Comparison of ENCODE assay signal across 1 cellular context in genomic region chr2:162318280-162319222, GRCh38.
TF ChIP-seq lines count a peak whose summit lies in the region.

IFIH1 (minus strand) TSS chr2:162318684; CDS start chr2:162318307, 377 bp downstream.

TF ChIP-seq in HepG2, 621 proteins besides CTCF, POLR2A, EP300 and RAD21 (continued from another document):
- TF ChIP-seq MAZ (IDR thresholded peaks at IDR 0.05; ENCODE audit: borderline replicate concordance, low read depth, low read length) (no peak), MAZ (CRISPR knock-in tag; IDR thresholded peaks at IDR 0.05; ENCODE audit: low read depth) (0 out of 2 replicates have a peak, but pooled peaks have one; percentile 15), ZNF777 (CRISPR knock-in tag; IDR thresholded peaks at IDR 0.05) (no peak), RFXAP (CRISPR knock-in tag; IDR thresholded peaks at IDR 0.05; ENCODE audit: borderline replicate concordance) (no peak), IKZF1 (IDR thresholded peaks at IDR 0.05) (no peak), ZNF644 (CRISPR knock-in tag; IDR thresholded peaks at IDR 0.05; ENCODE audit: low read depth) (no peak), SRF (IDR thresholded peaks at IDR 0.05; ENCODE audit: low read depth, low read length) (no peak), ZNF33A (CRISPR knock-in tag; IDR thresholded peaks at IDR 0.05; ENCODE audit: borderline replicate concordance) (no peak), ELF3 (CRISPR knock-in tag; IDR thresholded peaks at IDR 0.05) (no peak), ZNF562 (CRISPR knock-in tag; IDR thresholded peaks at IDR 0.05; ENCODE audit: borderline replicate concordance) (no peak), CBX5 (CRISPR knock-in tag; IDR thresholded peaks at IDR 0.05; ENCODE audit: borderline replicate concordance) (no peak), CREM (IDR thresholded peaks at IDR 0.05) (no peak), CREM (CRISPR knock-in tag; IDR thresholded peaks at IDR 0.05) (no peak), ZNF772 (CRISPR knock-in tag; IDR thresholded peaks at IDR 0.05) (0 out of 2 replicates have a peak, but pooled peaks have one; percentile 66), KLF12 (CRISPR knock-in tag; IDR thresholded peaks at IDR 0.05; ENCODE audit: borderline replicate concordance) (no peak), ZMYM3 (CRISPR knock-in tag; IDR thresholded peaks at IDR 0.05) (0 out of 2 replicates have a peak, but pooled peaks have one; percentile 46), ZNF614 (CRISPR knock-in tag; IDR thresholded peaks at IDR 0.05; ENCODE audit: borderline replicate concordance) (0 out of 2 replicates have a peak, but pooled peaks have one; percentile 23), PITX1 (CRISPR knock-in tag; IDR thresholded peaks at IDR 0.05) (peak; percentile 43; the same call in 1 of the 2 replicates), ZNF512 (CRISPR knock-in tag; IDR thresholded peaks at IDR 0.05) (no peak), ZNF720 (CRISPR knock-in tag; IDR thresholded peaks at IDR 0.05) (0 out of 2 replicates have a peak, but pooled peaks have one; percentile 31), NONO (IDR thresholded peaks at IDR 0.05) (no peak), NONO (CRISPR knock-in tag; conservative IDR thresholded peaks at IDR 0.05) (no peak), ZNF274 (CRISPR knock-in tag; IDR thresholded peaks at IDR 0.05) (peak; percentile 45; the same call in 1 of the 2 replicates), NFE2 (CRISPR knock-in tag; IDR thresholded peaks at IDR 0.05) (no peak), SUZ12 (IDR thresholded peaks at IDR 0.05; ENCODE audit: low read depth, low read length) (no peak), ZNF605 (CRISPR knock-in tag; IDR thresholded peaks at IDR 0.05) (peak; percentile 41; the same call in 1 of the 2 replicates), ZFP82 (CRISPR knock-in tag; IDR thresholded peaks at IDR 0.05; ENCODE audit: borderline replicate concordance) (0 out of 2 replicates have a peak, but pooled peaks have one; percentile 42), KLF13 (CRISPR knock-in tag; IDR thresholded peaks at IDR 0.05) (no peak), ZNF292 (CRISPR knock-in tag; IDR thresholded peaks at IDR 0.05; ENCODE audit: borderline replicate concordance, low read depth) (peak; percentile 82), ZNF768 (CRISPR knock-in tag; IDR thresholded peaks at IDR 0.05) (peak; percentile 45; the same call in 1 of the 2 replicates), ZNF878 (CRISPR knock-in tag; IDR thresholded peaks at IDR 0.05) (no peak), ZFYVE20 (CRISPR knock-in tag; IDR thresholded peaks at IDR 0.05; ENCODE audit: borderline replicate concordance, low read depth) (no peak), IRF2 (CRISPR knock-in tag; IDR thresholded peaks at IDR 0.05) (peak; percentile 99), TCF7L2 (IDR thresholded peaks at IDR 0.05; ENCODE audit: low read depth, low read length) (no peak)
- TF ChIP-seq, protein P1, sequence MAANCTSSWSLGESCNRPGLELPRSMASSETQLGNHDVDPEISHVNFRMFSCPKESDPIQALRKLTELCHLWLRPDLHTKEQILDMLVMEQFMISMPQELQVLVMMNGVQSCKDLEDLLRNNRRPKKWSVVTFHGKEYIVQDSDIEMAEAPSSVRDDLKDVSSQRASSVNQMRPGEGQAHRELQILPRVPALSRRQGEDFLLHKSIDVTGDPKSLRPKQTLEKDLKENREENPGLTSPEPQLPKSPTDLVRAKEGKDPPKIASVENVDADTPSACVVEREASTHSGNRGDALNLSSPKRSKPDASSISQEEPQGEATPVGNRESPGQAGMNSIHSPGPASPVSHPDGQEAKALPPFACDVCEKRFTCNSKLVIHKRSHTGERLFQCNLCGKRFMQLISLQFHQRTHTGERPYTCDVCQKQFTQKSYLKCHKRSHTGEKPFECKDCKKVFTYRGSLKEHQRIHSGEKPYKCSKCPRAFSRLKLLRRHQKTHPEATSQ (CRISPR knock-in tag; IDR thresholded peaks at IDR 0.05; ENCODE audit: borderline replicate concordance) = no peak
- TF ChIP-seq, protein P2, sequence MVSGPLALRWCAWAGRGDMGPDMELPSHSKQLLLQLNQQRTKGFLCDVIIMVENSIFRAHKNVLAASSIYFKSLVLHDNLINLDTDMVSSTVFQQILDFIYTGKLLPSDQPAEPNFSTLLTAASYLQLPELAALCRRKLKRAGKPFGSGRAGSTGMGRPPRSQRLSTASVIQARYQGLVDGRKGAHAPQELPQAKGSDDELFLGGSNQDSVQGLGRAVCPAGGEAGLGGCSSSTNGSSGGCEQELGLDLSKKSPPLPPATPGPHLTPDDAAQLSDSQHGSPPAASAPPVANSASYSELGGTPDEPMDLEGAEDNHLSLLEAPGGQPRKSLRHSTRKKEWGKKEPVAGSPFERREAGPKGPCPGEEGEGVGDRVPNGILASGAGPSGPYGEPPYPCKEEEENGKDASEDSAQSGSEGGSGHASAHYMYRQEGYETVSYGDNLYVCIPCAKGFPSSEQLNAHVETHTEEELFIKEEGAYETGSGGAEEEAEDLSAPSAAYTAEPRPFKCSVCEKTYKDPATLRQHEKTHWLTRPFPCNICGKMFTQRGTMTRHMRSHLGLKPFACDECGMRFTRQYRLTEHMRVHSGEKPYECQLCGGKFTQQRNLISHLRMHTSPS (CRISPR knock-in tag; IDR thresholded peaks at IDR 0.05; ENCODE audit: low read depth) = no peak; the same call in 1 of the 2 replicates
- TF ChIP-seq, protein P3, sequence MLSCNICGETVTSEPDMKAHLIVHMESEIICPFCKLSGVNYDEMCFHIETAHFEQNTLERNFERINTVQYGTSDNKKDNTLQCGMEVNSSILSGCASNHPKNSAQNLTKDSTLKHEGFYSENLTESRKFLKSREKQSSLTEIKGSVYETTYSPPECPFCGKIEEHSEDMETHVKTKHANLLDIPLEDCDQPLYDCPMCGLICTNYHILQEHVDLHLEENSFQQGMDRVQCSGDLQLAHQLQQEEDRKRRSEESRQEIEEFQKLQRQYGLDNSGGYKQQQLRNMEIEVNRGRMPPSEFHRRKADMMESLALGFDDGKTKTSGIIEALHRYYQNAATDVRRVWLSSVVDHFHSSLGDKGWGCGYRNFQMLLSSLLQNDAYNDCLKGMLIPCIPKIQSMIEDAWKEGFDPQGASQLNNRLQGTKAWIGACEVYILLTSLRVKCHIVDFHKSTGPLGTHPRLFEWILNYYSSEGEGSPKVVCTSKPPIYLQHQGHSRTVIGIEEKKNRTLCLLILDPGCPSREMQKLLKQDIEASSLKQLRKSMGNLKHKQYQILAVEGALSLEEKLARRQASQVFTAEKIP (CRISPR knock-in tag; IDR thresholded peaks at IDR 0.05; ENCODE audit: borderline replicate concordance) = no peak
- TF ChIP-seq, protein P4, sequence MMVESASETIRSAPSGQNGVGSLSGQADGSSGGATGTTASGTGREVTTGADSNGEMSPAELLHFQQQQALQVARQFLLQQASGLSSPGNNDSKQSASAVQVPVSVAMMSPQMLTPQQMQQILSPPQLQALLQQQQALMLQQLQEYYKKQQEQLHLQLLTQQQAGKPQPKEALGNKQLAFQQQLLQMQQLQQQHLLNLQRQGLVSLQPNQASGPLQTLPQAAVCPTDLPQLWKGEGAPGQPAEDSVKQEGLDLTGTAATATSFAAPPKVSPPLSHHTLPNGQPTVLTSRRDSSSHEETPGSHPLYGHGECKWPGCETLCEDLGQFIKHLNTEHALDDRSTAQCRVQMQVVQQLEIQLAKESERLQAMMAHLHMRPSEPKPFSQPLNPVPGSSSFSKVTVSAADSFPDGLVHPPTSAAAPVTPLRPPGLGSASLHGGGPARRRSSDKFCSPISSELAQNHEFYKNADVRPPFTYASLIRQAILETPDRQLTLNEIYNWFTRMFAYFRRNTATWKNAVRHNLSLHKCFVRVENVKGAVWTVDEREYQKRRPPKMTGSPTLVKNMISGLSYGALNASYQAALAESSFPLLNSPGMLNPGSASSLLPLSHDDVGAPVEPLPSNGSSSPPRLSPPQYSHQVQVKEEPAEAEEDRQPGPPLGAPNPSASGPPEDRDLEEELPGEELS (CRISPR knock-in tag; IDR thresholded peaks at IDR 0.05) = no peak
